18 cellular contexts compared by ENCODE assay signal in genomic region chr10:34454590-34455289, GRCh38.
A peak's percentile ranks its signal among the peaks of the same experiment; 100 is the strongest.
DNase-seq lines count a peak whose midpoint lies in the region; ATAC-seq, FAIRE-seq and TF ChIP-seq lines count a peak whose summit lies in the region.
"Had no signal": no experiment of that assay in that cellular context is flagged by ENCODE, and none has a peak within 500 bp of the region (broad histone marks: within the 10 kb centered on the region; RNA-seq: fewer than 3 reads in every experiment).

No MANE protein-coding gene starts in this region.

- no peak for FAIRE-seq in GM12892 (lab: Jason Lieb, UNC)
- FAIRE-seq: HTR-8/SVneo had no signal

- intact Hi-C loops in PC-3 (cut with micrococcal nuclease), result loop anchor here (2.0 kb wide), 1 partner anchor 14 kb away; no protein-coding TSS in a partner anchor

- BruUV-seq in PC-3 (replicated peaks; lab: Mats Ljungman, UMichigan), result no TSS peak

- no peaks in the 10 kb centered on the region for H3K27me3 ChIP-seq in PC-3 (ENCODE audit: low read length)
- H3K27me3 ChIP-seq: BLaER1 treated with 17β-estradiol and CSF1 and Interleukin-3, amounts not matched to agents 10 nM and 100 nM had no signal

- no peak overlapping the region for H3K4me2 ChIP-seq in PC-3 (ENCODE audit: low read length)
- H3K4me2 ChIP-seq: BLaER1 treated with 17β-estradiol and CSF1 and Interleukin-3, amounts not matched to agents 10 nM and 100 nM had no signal

- POLR2A ChIA-PET in PC-3 (lab: Charles Lee; ENCODE audit: unreplicated experiment), result interaction anchor here (0.5 kb wide), 1 partner anchor 9 kb away, joined by 3 read pairs; no protein-coding TSS in a partner anchor

- no peak overlapping the region for H3K9ac ChIP-seq in PC-3 (ENCODE audit: low read length)
- H3K9ac ChIP-seq: BLaER1 treated with 17β-estradiol and CSF1 and Interleukin-3, amounts not matched to agents 10 nM and 100 nM had no signal

- H3K27ac ChIP-seq in PC-3 (ENCODE audit: low read length), result no peak overlapping the region
- H3K27ac ChIP-seq: BLaER1 treated with 17β-estradiol and CSF1 and Interleukin-3, amounts not matched to agents 10 nM and 100 nM; HL-60 had no signal

- H3K9me2 ChIP-seq in PC-3 (replicated peaks; ENCODE audit: low read length), result no peaks in the 10 kb centered on the region

- H4K20me1 ChIP-seq in PC-3 (ENCODE audit: low read length), result no peaks in the 10 kb centered on the region
- H4K20me1 ChIP-seq: BLaER1 treated with 17β-estradiol and CSF1 and Interleukin-3, amounts not matched to agents 10 nM and 100 nM had no signal

- H3K9me3 ChIP-seq in PC-3 (ENCODE audit: low read length), result no peaks in the 10 kb centered on the region
- H3K9me3 ChIP-seq: BLaER1 treated with 17β-estradiol and CSF1 and Interleukin-3, amounts not matched to agents 10 nM and 100 nM had no signal

- H3K4me3 ChIP-seq in AG10803 (ENCODE audit: low read length), result no peak overlapping the region
- H3K4me3 ChIP-seq in cardiac fibroblast (replicated peaks in 1 of 2; ENCODE audit: low read depth in 2 of 2, low read length in 2 of 2), result no peak overlapping the region
- H3K4me3 ChIP-seq in fibroblast of the aortic adventitia (ENCODE audit: low read depth, low read length), result no peak overlapping the region
- H3K4me3 ChIP-seq in PC-3 (ENCODE audit: low read length), result no peak overlapping the region
- H3K4me3 ChIP-seq: BLaER1 treated with 17β-estradiol and CSF1 and Interleukin-3, amounts not matched to agents 10 nM and 100 nM had no signal

- no peaks in the 10 kb centered on the region for H3F3A ChIP-seq in PC-3 (ENCODE audit: low read length, unreplicated experiment)

- no peaks in the 10 kb centered on the region for H3K36me3 ChIP-seq in PC-3 (ENCODE audit: low read depth, low read length)

- H3K79me2 ChIP-seq in PC-3 (ENCODE audit: low read length), result no peaks in the 10 kb centered on the region

- no peaks in the 10 kb centered on the region for H3K4me1 ChIP-seq in PC-3 (ENCODE audit: insufficient read depth, low read length)
- H3K4me1 ChIP-seq: BLaER1 treated with 17β-estradiol and CSF1 and Interleukin-3, amounts not matched to agents 10 nM and 100 nM had no signal

- no peak for ATAC-seq in PC-3
- ATAC-seq: Panc1 had no signal

- no peak overlapping the region for H2AFZ ChIP-seq in PC-3 (ENCODE audit: low read length)

- no peak for TF ChIP-seq CTCF in AG10803 (conservative IDR thresholded peaks at IDR 0.05; ENCODE audit: low read length)
- TF ChIP-seq CTCF in cardiac fibroblast (IDR thresholded peaks at IDR 0.05; ENCODE audit: low read depth, low read length), result no peak
- TF ChIP-seq CTCF in fibroblast of the aortic adventitia (IDR thresholded peaks at IDR 0.05; ENCODE audit: insufficient read depth, low read length), result no peak
- no peak for TF ChIP-seq CTCF in PC-3 (conservative IDR thresholded peaks at IDR 0.05; ENCODE audit: low read depth, low read length)

- CTCF ChIA-PET in PC-3 (lab: Charles Lee), result no interaction called here

- DNase-seq in AG10803 (ENCODE audit: low read depth), result peak; percentile 14
- DNase-seq in NCI-H2171 (lab: John Stamatoyannopoulos, UW), result peak; percentile 11
- DNase-seq in cardiac fibroblast (ENCODE audit: low read depth in 2 of 2), result peak; percentile 14 to 64
- peak; percentile 77 for DNase-seq in fibroblast of the aortic adventitia (ENCODE audit: low read depth)
- DNase-seq in EL, result no peak
- no peak for DNase-seq in stimulated activated CD4-positive, alpha-beta T cell treated with anti-CD3 and anti-CD28 coated beads, Interleukin-2, amount 100 ng/mL, for 48 hours
- no peak for DNase-seq in PC-3
- no peak for DNase-seq in GM12892 (ENCODE audit: insufficient read length)
- DNase-seq: CD8-positive, alpha-beta memory T cell; H7; MV-4-11; NCI-H1417; NCI-H2029; NCI-H510A treated with DMSO at 0.1 percent for 48 hours had no signal

- TF ChIP-seq POLR2A in GM12892 (IDR thresholded peaks at IDR 0.05; ENCODE audit: low read depth, low read length), result no peak

Comparison
In these comparisons a context has a peak if more than half of its experiments do, and no peak if none do; other contexts are left out.
1. DNase-seq: peak in AG10803 (single experiment), NCI-H2171 (single experiment), cardiac fibroblast (2 of 2) and fibroblast of the aortic adventitia (single experiment); none in EL (single experiment), stimulated activated CD4-positive, alpha-beta T cell treated with anti-CD3 and anti-CD28 coated beads, Interleukin-2, amount 100 ng/mL, for 48 hours (0 of 2), PC-3 (single experiment) and GM12892 (single experiment).